1 cellular context compared by ENCODE assay signal in the genomic region with DNA sequence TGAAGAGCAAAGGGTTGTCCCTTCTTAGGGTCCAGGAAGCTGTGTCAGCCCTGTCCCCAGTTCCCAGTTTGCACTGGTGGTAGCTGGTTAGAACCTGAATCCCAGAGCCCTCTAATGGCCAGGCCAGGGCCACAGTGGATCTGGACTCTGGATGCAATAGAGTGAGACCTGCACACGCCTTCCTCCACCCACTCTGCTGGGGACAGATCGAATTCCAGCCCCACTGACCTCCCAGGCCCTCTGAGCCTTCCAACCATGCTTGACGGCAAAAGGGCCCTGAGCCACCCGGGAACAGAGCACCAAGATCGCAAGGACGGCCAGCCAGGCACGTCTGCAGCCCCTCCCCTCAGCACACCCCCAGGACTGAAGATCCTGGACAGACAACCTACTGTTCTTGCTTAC.
TF ChIP-seq lines count a peak whose summit lies in the region.

No MANE protein-coding gene starts in this region.

TF ChIP-seq in A549, 52 proteins besides CTCF, POLR2A, EP300 and RAD21:
- no peak for TF ChIP-seq EHMT2 (IDR thresholded peaks at IDR 0.05; ENCODE audit: low read depth)
TF ChIP-seq in A549: peak in this region for 0.
